In genomic region chr12:49165114-49165513, GRCh38 we compare ENCODE assay signal across 29 cellular contexts.
"Had no signal": no experiment of that assay in that cellular context is flagged by ENCODE, and none has a peak within 500 bp of the region (broad histone marks: within the 10 kb centered on the region; RNA-seq: fewer than 3 reads in every experiment).

No MANE protein-coding gene starts in this region.

- H3K4me1 ChIP-seq: stomach, suprapubic skin, testis, thyroid gland, tibial artery, tibial nerve, transverse colon, upper lobe of left lung, upper lobe of right lung, uterus, vagina had no signal

- H3K9me3 ChIP-seq: stomach, suprapubic skin, testis, thoracic aorta, thyroid gland, tibial artery, tibial nerve, transverse colon, upper lobe of left lung, upper lobe of right lung, uterus, vagina had no signal

- H3K4me3 Mint-ChIP-seq: stimulated activated effector memory CD8-positive, alpha-beta T cell treated with anti-CD3 and anti-CD28 coated beads, Interleukin-12 subunit alpha, Interleukin-12 subunit beta, amount 100 ng/mL, for 72 hours; stimulated activated memory B cell treated with anti-CD40 and anti-IgM and Interleukin-4, amounts not matched to agents 10 μg/mL and 1 μg/mL and 100 μg/mL, for 72 hours; stimulated activated naive B cell treated with anti-CD40 and anti-IgM and Interleukin-4, amounts not matched to agents 10 μg/mL and 1 μg/mL and 100 μg/mL, for 72 hours; stimulated activated naive CD8-positive, alpha-beta T cell treated with anti-CD3 and anti-CD28 coated beads, Interleukin-15, amount 100 ng/mL, for 72 hours; stimulated activated naive CD8-positive, alpha-beta T cell treated with anti-CD3 and anti-CD28 coated beads, Interleukin-15, Interleukin-2, amounts not matched to agents 100 ng/mL and 50 ng/mL, for 24 hours; type B pancreatic cell had no signal

- H3K27me3 ChIP-seq: stomach, suprapubic skin, testis, thyroid gland, tibial artery, tibial nerve, transverse colon, upper lobe of left lung, upper lobe of right lung, uterus, vagina had no signal

- H3K9me3 Mint-ChIP-seq: stimulated activated effector memory CD8-positive, alpha-beta T cell treated with anti-CD3 and anti-CD28 coated beads, Interleukin-12 subunit alpha, Interleukin-12 subunit beta, amount 100 ng/mL, for 72 hours; stimulated activated memory B cell treated with anti-CD40 and anti-IgM and Interleukin-4, amounts not matched to agents 10 μg/mL and 1 μg/mL and 100 μg/mL, for 72 hours; stimulated activated naive B cell treated with anti-CD40 and anti-IgM and Interleukin-4, amounts not matched to agents 10 μg/mL and 1 μg/mL and 100 μg/mL, for 72 hours; stimulated activated naive CD8-positive, alpha-beta T cell treated with anti-CD3 and anti-CD28 coated beads, Interleukin-15, amount 100 ng/mL, for 72 hours; stimulated activated naive CD8-positive, alpha-beta T cell treated with anti-CD3 and anti-CD28 coated beads, Interleukin-15, Interleukin-2, amounts not matched to agents 100 ng/mL and 50 ng/mL, for 24 hours; type B pancreatic cell had no signal

- FAIRE-seq: urothelium cell line had no signal

- H3K36me3 ChIP-seq: stomach, suprapubic skin, thoracic aorta, thyroid gland, tibial artery, tibial nerve, transverse colon, upper lobe of left lung, upper lobe of right lung, uterus, vagina had no signal

- H3K36me3 Mint-ChIP-seq: stimulated activated effector memory CD8-positive, alpha-beta T cell treated with anti-CD3 and anti-CD28 coated beads, Interleukin-12 subunit alpha, Interleukin-12 subunit beta, amount 100 ng/mL, for 72 hours; stimulated activated memory B cell treated with anti-CD40 and anti-IgM and Interleukin-4, amounts not matched to agents 10 μg/mL and 1 μg/mL and 100 μg/mL, for 72 hours; stimulated activated naive B cell treated with anti-CD40 and anti-IgM and Interleukin-4, amounts not matched to agents 10 μg/mL and 1 μg/mL and 100 μg/mL, for 72 hours; type B pancreatic cell had no signal

- H3K4me3 ChIP-seq: stomach, suprapubic skin, testis, thoracic aorta, thyroid gland, tibial artery, tibial nerve, transverse colon, upper lobe of left lung, upper lobe of right lung, uterus, vagina had no signal

- H3K27me3 Mint-ChIP-seq: stimulated activated memory B cell treated with anti-CD40 and anti-IgM and Interleukin-4, amounts not matched to agents 10 μg/mL and 1 μg/mL and 100 μg/mL, for 72 hours; stimulated activated naive B cell treated with anti-CD40 and anti-IgM and Interleukin-4, amounts not matched to agents 10 μg/mL and 1 μg/mL and 100 μg/mL, for 72 hours; stimulated activated naive CD8-positive, alpha-beta T cell treated with anti-CD3 and anti-CD28 coated beads, Interleukin-15, amount 100 ng/mL, for 72 hours; stimulated activated naive CD8-positive, alpha-beta T cell treated with anti-CD3 and anti-CD28 coated beads, Interleukin-15, Interleukin-2, amounts not matched to agents 100 ng/mL and 50 ng/mL, for 24 hours; type B pancreatic cell had no signal

- ATAC-seq: stimulated activated effector memory CD8-positive, alpha-beta T cell treated with anti-CD3 and anti-CD28 coated beads, Interleukin-12 subunit alpha, Interleukin-12 subunit beta, amount 100 ng/mL, for 72 hours; stimulated activated memory B cell treated with anti-CD40 and anti-IgM and Interleukin-4, amounts not matched to agents 10 μg/mL and 1 μg/mL and 100 μg/mL, for 72 hours; stimulated activated naive B cell treated with anti-CD40 and anti-IgM and Interleukin-4, amounts not matched to agents 10 μg/mL and 1 μg/mL and 100 μg/mL, for 72 hours; stimulated activated naive CD8-positive, alpha-beta T cell treated with anti-CD3 and anti-CD28 coated beads, Interleukin-15, amount 100 ng/mL, for 72 hours; stimulated activated naive CD8-positive, alpha-beta T cell treated with anti-CD3 and anti-CD28 coated beads, Interleukin-15, Interleukin-2, amounts not matched to agents 100 U/mL and 50 U/mL, for 24 hours; upper lobe of right lung had no signal

- H3K4me1 Mint-ChIP-seq: stimulated activated effector memory CD8-positive, alpha-beta T cell treated with anti-CD3 and anti-CD28 coated beads, Interleukin-12 subunit alpha, Interleukin-12 subunit beta, amount 100 ng/mL, for 72 hours; stimulated activated naive CD8-positive, alpha-beta T cell treated with anti-CD3 and anti-CD28 coated beads, Interleukin-15, amount 100 ng/mL, for 72 hours had no signal

- H3K27ac ChIP-seq: stomach, suprapubic skin, testis, thoracic aorta, thyroid gland, tibial artery, tibial nerve, transverse colon, upper lobe of left lung, upper lobe of right lung, uterus, vagina had no signal

- DNase-seq: stimulated activated CD4-positive, alpha-beta T cell treated with anti-CD3 and anti-CD28 coated beads, Interleukin-2, amount 100 ng/mL, for 48 hours; stimulated activated CD4-positive, alpha-beta T cell treated with anti-CD3 and anti-CD28 coated beads, Interleukin-4, amount 100 ng/mL, for 1 hour; stimulated activated CD4-positive, alpha-beta T cell treated with anti-CD3 and anti-CD28 coated beads, Interleukin-4, amount 100 ng/mL, for 24 hours; stimulated activated CD4-positive, alpha-beta T cell treated with anti-CD3 and anti-CD28 coated beads, Interleukin-4, amount 100 ng/mL, for 4 hours; stimulated activated CD8-positive, alpha-beta memory T cell treated with anti-CD3 and anti-CD28 coated beads, Interleukin-4, amount 100 ng/mL, for 48 hours; stimulated activated naive B cell treated with anti-CD40 and anti-IgM and Interleukin-4, amounts not matched to agents 10 μg/mL and 1 μg/mL and 100 μg/mL, for 72 hours; stimulated activated naive CD4-positive, alpha-beta T cell; stimulated activated naive CD4-positive, alpha-beta T cell treated with Interleukin-2 at 50 U/mL for 16 hours; stimulated activated naive CD8-positive, alpha-beta T cell treated with anti-CD3 and anti-CD28 coated beads, Interleukin-15, amount 100 ng/mL, for 72 hours; stimulated activated naive CD8-positive, alpha-beta T cell treated with anti-CD3 and anti-CD28 coated beads, Interleukin-15, Interleukin-2, amounts not matched to agents 100 U/mL and 50 U/mL, for 24 hours; stomach; substantia nigra; testis; thyroid gland; transverse colon; trophoblast cell; upper lobe of left lung; upper lobe of right lung; uterus had no signal

- H3K27ac Mint-ChIP-seq: stimulated activated effector memory CD8-positive, alpha-beta T cell treated with anti-CD3 and anti-CD28 coated beads, Interleukin-12 subunit alpha, Interleukin-12 subunit beta, amount 100 ng/mL, for 72 hours; stimulated activated memory B cell treated with anti-CD40 and anti-IgM and Interleukin-4, amounts not matched to agents 10 μg/mL and 1 μg/mL and 100 μg/mL, for 72 hours; stimulated activated naive B cell treated with anti-CD40 and anti-IgM and Interleukin-4, amounts not matched to agents 10 μg/mL and 1 μg/mL and 100 μg/mL, for 72 hours; stimulated activated naive CD8-positive, alpha-beta T cell treated with anti-CD3 and anti-CD28 coated beads, Interleukin-15, amount 100 ng/mL, for 72 hours; stimulated activated naive CD8-positive, alpha-beta T cell treated with anti-CD3 and anti-CD28 coated beads, Interleukin-15, Interleukin-2, amounts not matched to agents 100 ng/mL and 50 ng/mL, for 24 hours; type B pancreatic cell had no signal
